ENCODE assay signal across 8 cellular contexts in the genomic region with DNA sequence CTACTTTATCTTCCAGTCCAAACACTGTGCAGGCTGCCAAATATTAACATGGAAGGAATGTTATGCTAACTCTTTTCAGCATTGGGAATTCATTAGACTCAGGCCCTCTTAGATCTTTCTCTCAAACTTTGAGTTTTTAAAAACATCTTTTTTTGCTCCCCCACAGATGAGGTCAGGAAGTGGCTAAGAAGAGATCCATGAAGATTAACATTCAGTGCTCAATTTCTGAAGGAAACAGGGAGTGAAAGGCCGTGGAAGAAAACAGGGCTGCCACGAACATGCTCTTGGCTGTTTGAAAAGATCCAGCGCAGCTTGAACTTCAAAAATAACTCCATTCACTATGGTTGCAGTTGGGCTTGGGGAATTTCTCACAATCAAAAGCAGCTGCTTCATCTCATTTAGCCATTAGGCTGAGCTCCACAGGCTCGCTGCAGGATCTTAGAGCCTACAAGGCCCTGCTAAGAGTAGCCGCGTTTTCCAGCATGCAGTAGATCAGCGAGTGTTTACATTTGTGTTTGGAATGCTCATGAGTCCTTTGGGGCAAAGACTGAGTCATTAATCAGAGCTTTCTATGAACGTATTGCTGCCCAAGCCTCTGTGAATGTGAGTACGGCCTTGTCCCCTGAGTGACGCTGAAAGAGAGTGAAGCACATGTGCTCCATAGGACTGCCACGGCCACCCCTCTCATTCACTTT. TPM values are rescaled to one million over a fixed set of nuclear protein-coding genes. Genes with fewer than 3 reads are reported as not detected.
DNase-seq lines count a peak whose midpoint lies in the region; ATAC-seq, FAIRE-seq and TF ChIP-seq lines count a peak whose summit lies in the region.

No MANE protein-coding gene starts in this region.

- H3K4me3 Mint-ChIP-seq in T-helper 2 cell treated with Interferon-gamma antibody and Interleukin-4, amounts not matched to agents 5 μg/mL and 100 μg/mL, for 36 hours = no peak overlapping the region

- no peak for ATAC-seq in GM18873 (IDR thresholded peaks at IDR 0.05; ENCODE audit: low FRiP score, unreplicated experiment)

- peaks cover 8 to 25% (median 15%) of the 10 kb centered on the region in 4 donors for H3K4me1 ChIP-seq in transverse colon

- H3K27me3 ChIP-seq in MG63 (no peaks in the 10 kb centered on the region), transverse colon (no peaks in the 10 kb centered on the region)

- no peaks in the 10 kb centered on the region for H3K27me3 Mint-ChIP-seq in T-helper 2 cell treated with Interferon-gamma antibody and Interleukin-4, amounts not matched to agents 5 μg/mL and 100 μg/mL, for 36 hours (ENCODE audit: low read depth)

- 72 to 83% methylated on average over 5 to 11 of the region's 11 CpGs for WGBS in transverse colon (ENCODE audit: low coverage in 1 of 2), 2 donors

- no peaks in the 10 kb centered on the region for H3K9me3 Mint-ChIP-seq in T-helper 2 cell treated with Interferon-gamma antibody and Interleukin-4, amounts not matched to agents 5 μg/mL and 100 μg/mL, for 36 hours

- no peak for TF ChIP-seq EP300 in transverse colon (IDR thresholded peaks at IDR 0.05; ENCODE audit: low read depth)

- H3K36me3 ChIP-seq in MG63 = no peaks in the 10 kb centered on the region
- H3K36me3 ChIP-seq in transverse colon = no peaks in the 10 kb centered on the region

- intact Hi-C loops in transverse colon (cut with DNase I; ENCODE audit: low total_unique reads) = loop anchor here (1.0 kb wide), 1 partner anchor 170 kb away; no protein-coding TSS in a partner anchor

- no peak for TF ChIP-seq CTCF in transverse colon (IDR thresholded peaks at IDR 0.05)

- DNase-seq in MG63 (peak; percentile 53), mucosa of gallbladder (ENCODE audit: low spot score) (peak; percentile 64), transverse colon (no peak), NCI-H69 (lab: John Stamatoyannopoulos, UW) (no peak)
- DNase-seq in T-helper 2 cell treated with Interferon-gamma antibody and Interleukin-4, amounts not matched to agents 5 μg/mL and 100 μg/mL, for 36 hours (ENCODE audit: low spot score) = no peak
- no peak for DNase-seq in activated CD4-positive, alpha-beta T cell treated with anti-CD3 and anti-CD28 coated beads, Interleukin-2, amount 50 U/mL, for 48 hours

- H3K4me1 Mint-ChIP-seq in T-helper 2 cell treated with Interferon-gamma antibody and Interleukin-4, amounts not matched to agents 5 μg/mL and 100 μg/mL, for 36 hours (ENCODE audit: low read depth) = no peaks in the 10 kb centered on the region

- FAIRE-seq in endometrium (lab: Jason Lieb, UNC) = peak; percentile 88

- in situ Hi-C loops in transverse colon (cut with MboI; ENCODE audit: low pct_ligation_motif_present in 1 of 4, low pct_unique_long_range_greater_than_20kb in 1 of 4, low sequenced_read_pairs in 3 of 4) = loop anchor here in 1 of 4 donors (25.0 kb wide), 1 partner anchor 189 kb away; no protein-coding TSS in a partner anchor

- H3K4me3 ChIP-seq in MG63 = no peak overlapping the region
- H3K4me3 ChIP-seq in transverse colon = no peak overlapping the region

- peak overlapping the region; percentile 67 to 78 (median 74) for H3K27ac ChIP-seq in transverse colon

- no peaks in the 10 kb centered on the region for H3K9me3 ChIP-seq in MG63
- H3K9me3 ChIP-seq in transverse colon = no peaks in the 10 kb centered on the region

- no peaks in the 10 kb centered on the region for H3K36me3 Mint-ChIP-seq in T-helper 2 cell treated with Interferon-gamma antibody and Interleukin-4, amounts not matched to agents 5 μg/mL and 100 μg/mL, for 36 hours (ENCODE audit: low read depth)

- no peak for TF ChIP-seq POLR2A in transverse colon (IDR thresholded peaks at IDR 0.05)

- H3K27ac Mint-ChIP-seq in T-helper 2 cell treated with Interferon-gamma antibody and Interleukin-4, amounts not matched to agents 5 μg/mL and 100 μg/mL, for 36 hours = no peak overlapping the region

RNA-seq across cellular contexts. Expression of a gene that starts 41.2 kb away (rescaled TPM):
- 27.6 and 43.1 TPM in 2 replicates for total RNA-seq in MG63 (2014; rRNA removed; shearing (Covaris generic); ENCODE audit: low replicate concordance)
- total RNA-seq in mucosa of gallbladder (97.2 TPM), transverse colon (100 to 1,000 TPM in 1 of 4 donors, 10 to 100 TPM in 3; 58.5 to 104 (median 72.7) TPM)

Comparison
In these comparisons a context has a peak if more than half of its experiments do, and no peak if none do; other contexts are left out.
1. DNase-seq: peak in MG63 (single experiment) and mucosa of gallbladder (single experiment); none in transverse colon (single experiment), T-helper 2 cell treated with Interferon-gamma antibody and Interleukin-4, amounts not matched to agents 5 μg/mL and 100 μg/mL, for 36 hours (single experiment), NCI-H69 (single experiment) and activated CD4-positive, alpha-beta T cell treated with anti-CD3 and anti-CD28 coated beads, Interleukin-2, amount 50 U/mL, for 48 hours (0 of 2).